Comparison of ENCODE assay signal across 26 cellular contexts in genomic region chr10:61065010-61065409, GRCh38.
"Had no signal": no experiment of that assay in that cellular context is flagged by ENCODE, and none has a peak within 500 bp of the region (broad histone marks: within the 10 kb centered on the region; RNA-seq: fewer than 3 reads in every experiment).

No MANE protein-coding gene starts in this region.

- H3K9me3 ChIP-seq: esophagus squamous epithelium, gastrocnemius medialis, heart right ventricle, left lung, lower lobe of right lung had no signal

- H3K4me1 ChIP-seq: left lung, lower lobe of right lung had no signal

- H3K27ac ChIP-seq: coronary artery, dorsolateral prefrontal cortex, epithelial cell of prostate, esophagus squamous epithelium, gastrocnemius medialis, heart right ventricle, left lung, lower lobe of right lung had no signal

- H3K36me3 ChIP-seq: esophagus squamous epithelium, gastrocnemius medialis, heart right ventricle, left lung, lower lobe of right lung had no signal

- ATAC-seq: esophagus mucosa, gastrocnemius medialis, heart right ventricle, left cardiac atrium, left lung, left ventricle myocardium superior, lower lobe of right lung had no signal

- H3K4me3 ChIP-seq: coronary artery, dorsolateral prefrontal cortex, esophagus squamous epithelium, gastrocnemius medialis, heart right ventricle, left lung, lower lobe of right lung had no signal

- DNase-seq: dermis blood vessel endothelial cell; dorsolateral prefrontal cortex; effector CD4-positive, alpha-beta T cell; effector memory CD4-positive, alpha-beta T cell; erythroblast; esophagus squamous epithelium; foreskin fibroblast; foreskin melanocyte; gastrocnemius medialis; glutamatergic neuron; head of caudate nucleus; heart right ventricle; hippocampal formation; left cardiac atrium; left lung; left ventricle myocardium superior; lower lobe of right lung; mesenchymal stem cell; midbrain had no signal

- H3K27me3 ChIP-seq: dorsolateral prefrontal cortex, esophagus squamous epithelium, gastrocnemius medialis, heart right ventricle, left lung had no signal

- FAIRE-seq: colon, endothelial cell of umbilical vein, islet of Langerhans, keratinocyte had no signal
